In the genomic region with DNA sequence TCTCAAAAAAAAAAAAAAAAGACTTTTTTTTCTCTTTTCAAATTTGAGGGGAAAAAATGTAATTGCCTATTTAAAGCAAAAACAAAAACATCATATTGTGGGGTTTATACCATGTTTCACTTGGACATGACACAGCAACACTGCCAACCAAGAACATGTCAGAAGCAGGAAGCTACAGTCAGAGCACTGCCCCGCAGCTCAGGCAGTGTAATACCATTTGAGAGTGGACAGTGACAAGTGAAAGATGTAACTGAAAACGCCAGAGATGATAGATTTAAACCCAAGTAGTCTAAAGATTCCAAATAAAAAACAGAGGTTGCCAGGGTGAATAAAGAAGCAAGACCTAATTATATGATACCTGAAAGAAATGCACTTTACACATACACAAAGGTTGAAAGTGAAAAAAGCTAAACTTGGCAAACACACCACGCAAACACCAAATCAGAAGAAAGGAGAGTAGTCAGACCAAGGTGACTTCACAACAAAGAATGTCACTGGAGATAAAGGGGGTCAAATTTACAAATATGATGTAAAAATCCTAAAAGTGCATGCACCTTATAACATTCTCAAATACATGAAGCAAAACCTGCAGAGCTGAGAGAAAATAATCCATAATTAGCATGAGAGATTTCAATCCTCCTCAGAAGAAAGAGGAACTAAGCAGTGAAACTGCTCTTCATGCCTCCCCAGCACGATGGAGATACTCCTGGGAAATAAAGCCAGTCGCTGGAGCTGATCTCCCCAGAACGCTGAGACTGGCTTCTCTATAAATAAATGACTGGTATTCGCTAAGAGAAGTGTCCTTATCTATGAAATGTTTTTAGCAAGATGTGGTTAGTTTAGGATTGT, we compare ENCODE assay signal across 7 cellular contexts. TPM values are rescaled to one million over a fixed set of nuclear protein-coding genes. Genes with fewer than 3 reads are reported as not detected.
A peak's percentile ranks its signal among the peaks of the same experiment; 100 is the strongest.
DNase-seq lines count a peak whose midpoint lies in the region; ATAC-seq and TF ChIP-seq lines count a peak whose summit lies in the region.
"Not testable (repeated sequence)": the region's sequence is repeated elsewhere in the genome, so short reads cannot be mapped to it uniquely, and the experiment has no call there.

No MANE protein-coding gene starts in this region.

- H3K79me2 ChIP-seq in OCI-LY3 (ENCODE audit: low read length): not testable (repeated sequence)

- H3K4me1 ChIP-seq in OCI-LY3 (ENCODE audit: low read length): not testable (repeated sequence)

- H2AFZ ChIP-seq in OCI-LY3 (ENCODE audit: low read depth, low read length): not testable (repeated sequence)

- not testable (repeated sequence) for H3K27ac ChIP-seq in OCI-LY3 (ENCODE audit: low read length)

- not testable (repeated sequence) for H3K9me3 ChIP-seq in OCI-LY3 (ENCODE audit: insufficient read depth, low read length)

- ATAC-seq in GM18520 (IDR thresholded peaks at IDR 0.05; ENCODE audit: unreplicated experiment) (peak; percentile 61), GM19452 (IDR thresholded peaks at IDR 0.05; ENCODE audit: unreplicated experiment) (peak; percentile 66), GM21786 (IDR thresholded peaks at IDR 0.05; ENCODE audit: unreplicated experiment) (peak; percentile 79), HG03045 (IDR thresholded peaks at IDR 0.05; ENCODE audit: unreplicated experiment) (peak; percentile 57), HG03469 (IDR thresholded peaks at IDR 0.05; ENCODE audit: unreplicated experiment) (peak; percentile 49)

- not testable (repeated sequence) for H3K36me3 ChIP-seq in OCI-LY3 (replicated peaks; ENCODE audit: low read depth, low read length)

- H3K27me3 ChIP-seq in OCI-LY3 (ENCODE audit: low read depth, low read length): not testable (repeated sequence)

- TF ChIP-seq CTCF in OCI-LY3 (IDR thresholded peaks at IDR 0.05; ENCODE audit: low read depth, low read length); fibroblast of villous mesenchyme (IDR thresholded peaks at IDR 0.05; ENCODE audit: insufficient read depth, low read depth, low read length): not testable (repeated sequence)

- DNase-seq in fibroblast of villous mesenchyme (ENCODE audit: low read depth): peak; percentile 21

- H3K4me2 ChIP-seq in OCI-LY3 (ENCODE audit: low read length): peak overlapping the region; percentile 30

- not testable (repeated sequence) for H3K4me3 ChIP-seq in OCI-LY3 (ENCODE audit: low read length); fibroblast of villous mesenchyme (ENCODE audit: low read depth, low read length)

- not testable (repeated sequence) for H4K20me1 ChIP-seq in OCI-LY3 (ENCODE audit: insufficient read depth, low read length)

- not testable (repeated sequence) for H3K9ac ChIP-seq in OCI-LY3 (ENCODE audit: low read length)

RNA-seq across cellular contexts. Expression of gene HERC2, which starts 32.9 kb away (rescaled TPM):
- 39.6 and 41.0 TPM in 2 replicates for total RNA-seq in fibroblast of villous mesenchyme
